8 cellular contexts compared by ENCODE assay signal in genomic region chr15:55221090-55222011, GRCh38. TPM values are rescaled to one million over a fixed set of nuclear protein-coding genes. Genes with fewer than 3 reads are reported as not detected.
A peak's percentile ranks its signal among the peaks of the same experiment; 100 is the strongest.
DNase-seq lines count a peak whose midpoint lies in the region; ATAC-seq lines count a peak whose summit lies in the region.

No MANE protein-coding gene starts in this region.

- H3K4me2 ChIP-seq in GM23248 (ENCODE audit: unreplicated experiment): peak overlapping the region; percentile 89

- in situ Hi-C loops in GM23248 (cut with MboI): loop anchor here (25.0 kb wide), 1 partner anchor 416 kb away; no protein-coding TSS in a partner anchor

- H3K27ac ChIP-seq in GM23248: peak overlapping the region; percentile 94
- peak overlapping the region; percentile 61 to 78 for H3K27ac ChIP-seq in aorta (ENCODE audit: low read depth in 1 of 2, low read length in 2 of 2)
- H3K27ac ChIP-seq in SJCRH30: no peak overlapping the region

- H3K79me2 ChIP-seq in GM23248 (ENCODE audit: insufficient read depth): no peaks in the 10 kb centered on the region

- H3K9me3 ChIP-seq in GM23248 (ENCODE audit: low read depth) (no peaks in the 10 kb centered on the region), aorta (ENCODE audit: control insufficient read depth, low read length) (no peaks in the 10 kb centered on the region), SJCRH30 (replicated peaks) (no peaks in the 10 kb centered on the region)

- 20 to 24% methylated on average over 6 of the region's 6 CpGs for WGBS in GM23248 (ENCODE audit: low coverage in 1 of 2, low lambda C conversion rate in 2 of 2, missing lambda C conversion rate in 2 of 2), 2 experiments
- 51 to 54% methylated on average over 6 of the region's 6 CpGs for WGBS in aorta, 2 donors

- H2AFZ ChIP-seq in GM23248: peak overlapping the region; percentile 86

- 0 out of 2 replicates have a peak, but pooled peaks cover 5% of the 10 kb centered on the region for H3K36me3 ChIP-seq in GM23248 (ENCODE audit: low read depth)
- H3K36me3 ChIP-seq in aorta (ENCODE audit: control insufficient read depth in 1 of 2, insufficient read depth in 2 of 2, low read length in 1 of 2): peaks cover 2 to 3% of the 10 kb centered on the region in 2 donors
- no peaks in the 10 kb centered on the region for H3K36me3 ChIP-seq in SJCRH30

- ATAC-seq in left colon (peak; percentile 31), aorta (ENCODE audit: low FRiP score) (peak; percentile 78)

- peak overlapping the region; percentile 48 for H3K4me3 ChIP-seq in GM23248
- no peak overlapping the region for H3K4me3 ChIP-seq in aorta (ENCODE audit: low read length in 2 of 2)
- no peak overlapping the region for H3K4me3 ChIP-seq in SJCRH30

- no peaks in the 10 kb centered on the region for H4K20me1 ChIP-seq in GM23248 (ENCODE audit: insufficient read depth)

- peak; percentile 85 for DNase-seq in GM04503 (ENCODE audit: low read depth)
- DNase-seq in GM23248: peak; percentile 95
- peak; percentile 81 to 99 for DNase-seq in NOMO-1 (lab: John Stamatoyannopoulos, UW; ENCODE audit: unreplicated experiment in 2 of 2)
- DNase-seq in amniotic stem cell (lab: John Stamatoyannopoulos, UW): peak; percentile 73
- DNase-seq in left colon: no peak
- no peak for DNase-seq in aorta
- no peak for DNase-seq in SJCRH30
- DNase-seq in iPS-NIHi7 (ENCODE audit: extremely low spot score): no peak

- H3K4me1 ChIP-seq in GM23248 (ENCODE audit: insufficient read depth) (peaks cover 19% of the 10 kb centered on the region), aorta (ENCODE audit: control insufficient read depth in 1 of 2, insufficient read depth in 2 of 2, low read length in 2 of 2) (no peaks in the 10 kb centered on the region), SJCRH30 (no peaks in the 10 kb centered on the region)

- intact Hi-C loops in left colon (cut with DNase I, micrococcal nuclease) (no loop called here), aorta (cut with DNase I) (loop anchor here in 1 of 2 donors (2.0 kb wide), 1 partner anchor 69 kb away; no protein-coding TSS in a partner anchor)

- H3K9me2 ChIP-seq in GM23248 (ENCODE audit: insufficient read depth): no peaks in the 10 kb centered on the region

- H3K27me3 ChIP-seq in GM23248 (replicated peaks; ENCODE audit: insufficient read depth): no peaks in the 10 kb centered on the region
- no peaks in the 10 kb centered on the region for H3K27me3 ChIP-seq in aorta (ENCODE audit: control insufficient read depth in 1 of 2, insufficient read depth in 2 of 2, low read length in 1 of 2)
- H3K27me3 ChIP-seq in SJCRH30: no peaks in the 10 kb centered on the region

- peak overlapping the region; percentile 82 for H3K9ac ChIP-seq in GM23248

- H3F3A ChIP-seq in GM23248 (ENCODE audit: insufficient read depth): peaks cover 21% of the 10 kb centered on the region

RNA-seq across cellular contexts. Expression of gene RSL24D1, which starts 24.6 kb away (rescaled TPM):
- total RNA-seq in GM23248 (2014; rRNA removed; shearing (Covaris generic)): 95.2 and 112 TPM in 2 replicates
- 91.2 and 93.1 TPM in 2 replicates for polyA plus RNA-seq in GM23248 (2016; fragmentation: Nextera tagmentation; extraction: Ambion mirVana)
- total RNA-seq in left colon: 10 to 100 TPM; 36.0 to 46.0 TPM
- 10 to 100 TPM; 64.9 to 66.4 TPM for total RNA-seq in aorta
- polyA plus RNA-seq in aorta: 100 to 1,000 TPM in 1 of 2 donors, 10 to 100 TPM in 1; 88.0 to 204 TPM
- total RNA-seq in SJCRH30 (2014; rRNA removed; shearing (Covaris generic)): 134 and 140 TPM in 2 replicates

Comparison
In these comparisons a context has a peak if more than half of its experiments do, and no peak if none do; other contexts are left out.
1. DNase-seq: peak in GM04503 (single experiment), GM23248 (single experiment), NOMO-1 (2 of 2) and amniotic stem cell (single experiment); none in left colon (0 of 2), aorta (0 of 2), SJCRH30 (0 of 2) and iPS-NIHi7 (single experiment).